Comparison of ENCODE assay signal across 23 cellular contexts in genomic region chr14:31283153-31283552, GRCh38.
DNase-seq lines count a peak whose midpoint lies in the region; ATAC-seq and TF ChIP-seq lines count a peak whose summit lies in the region.
"Had no signal": no experiment of that assay in that cellular context is flagged by ENCODE, and none has a peak within 500 bp of the region (broad histone marks: within the 10 kb centered on the region; RNA-seq: fewer than 3 reads in every experiment).

No MANE protein-coding gene starts in this region.

- H4K20me1 ChIP-seq in Loucy (ENCODE audit: insufficient read depth, low read length, poor library complexity, severe bottlenecking): no peaks in the 10 kb centered on the region
- H4K20me1 ChIP-seq: BLaER1 had no signal

- H3K79me2 ChIP-seq in Loucy (ENCODE audit: insufficient read depth, low read length): no peaks in the 10 kb centered on the region

- DNase-seq in sciatic nerve (ENCODE audit: low spot score) (no peak), immature natural killer cell (no peak)
- no peak for DNase-seq in stimulated activated naive CD8-positive, alpha-beta T cell treated with anti-CD3 and anti-CD28 coated beads, Interleukin-15, amount 100 ng/mL, for 72 hours
- DNase-seq: activated CD4-positive, alpha-beta T cell treated with anti-CD3 and anti-CD28 coated beads for 4 hours; activated CD8-positive, alpha-beta memory T cell treated with anti-CD3 and anti-CD28 coated beads, Interleukin-2, amount 50 U/mL, for 4 hours; activated effector memory CD4-positive, alpha-beta T cell treated with anti-CD3 and anti-CD28 coated beads, Interleukin-2, amount 50 U/mL, for 16 hours; Calu3; erythroblast; gastrocnemius medialis; NCI-H1436 treated with DMSO at 0.1 percent for 48 hours; NCI-H2171; NCI-H69; posterior cingulate gyrus; SHP77 had no signal

- H3K4me2 ChIP-seq in Loucy (ENCODE audit: low read depth, low read length, poor library complexity, severe bottlenecking): no peak overlapping the region
- H3K4me2 ChIP-seq: BLaER1 had no signal

- no peak overlapping the region for H3K27ac Mint-ChIP-seq in immature natural killer cell
- H3K27ac Mint-ChIP-seq in stimulated activated naive CD8-positive, alpha-beta T cell treated with anti-CD3 and anti-CD28 coated beads, Interleukin-15, amount 100 ng/mL, for 72 hours: no peak overlapping the region
- H3K27ac Mint-ChIP-seq: nephron had no signal

- H3K4me3 ChIP-seq in Loucy (ENCODE audit: low read length, poor library complexity, severe bottlenecking): no peak overlapping the region
- H3K4me3 ChIP-seq: BLaER1, cardiac muscle cell, gastrocnemius medialis, HAP-1 had no signal

- no peaks in the 10 kb centered on the region for H3K36me3 Mint-ChIP-seq in immature natural killer cell

- intact Hi-C loops in sciatic nerve (cut with DNase I): no loop called here

- no peak for TF ChIP-seq CTCF in Loucy (conservative IDR thresholded peaks at IDR 0.05; ENCODE audit: low read length)

- ATAC-seq in GM18498 (IDR thresholded peaks at IDR 0.05; ENCODE audit: unreplicated experiment) (peak; percentile 11), GM19395 (IDR thresholded peaks at IDR 0.05; ENCODE audit: unreplicated experiment) (peak; percentile 37), HG02885 (IDR thresholded peaks at IDR 0.05; ENCODE audit: poor library complexity, unreplicated experiment) (peak; percentile 13), HG03097 (IDR thresholded peaks at IDR 0.05; ENCODE audit: low FRiP score, unreplicated experiment) (no peak), sciatic nerve (no peak)
- ATAC-seq in stimulated activated naive CD8-positive, alpha-beta T cell treated with anti-CD3 and anti-CD28 coated beads, Interleukin-15, amount 100 ng/mL, for 72 hours: no peak
- ATAC-seq: gastrocnemius medialis had no signal

- no peak overlapping the region for H3K4me3 Mint-ChIP-seq in immature natural killer cell
- no peak overlapping the region for H3K4me3 Mint-ChIP-seq in stimulated activated naive CD8-positive, alpha-beta T cell treated with anti-CD3 and anti-CD28 coated beads, Interleukin-15, amount 100 ng/mL, for 72 hours
- H3K4me3 Mint-ChIP-seq: nephron had no signal

- H3K9me3 ChIP-seq in Loucy (ENCODE audit: insufficient read depth, low read depth, low read length): peaks cover 6% of the 10 kb centered on the region; the same call in 1 of the 2 replicates
- H3K9me3 ChIP-seq: HAP-1 had no signal

- H3K36me3 ChIP-seq in Loucy (ENCODE audit: insufficient read depth, low read length): no peaks in the 10 kb centered on the region
- H3K36me3 ChIP-seq: BLaER1, cardiac muscle cell, gastrocnemius medialis, HAP-1 had no signal

- no peaks in the 10 kb centered on the region for H3F3A ChIP-seq in Loucy (ENCODE audit: low read depth)

- peaks cover 5% of the 10 kb centered on the region for H3K4me1 ChIP-seq in Loucy (ENCODE audit: insufficient read depth, low read length, poor library complexity, severe bottlenecking)
- H3K4me1 ChIP-seq: BLaER1, gastrocnemius medialis, HAP-1 had no signal

- no peak overlapping the region for H3K9ac ChIP-seq in Loucy (ENCODE audit: low read depth, low read length, poor library complexity, severe bottlenecking)
- H3K9ac ChIP-seq: BLaER1 had no signal

- no peaks in the 10 kb centered on the region for H3K9me2 ChIP-seq in Loucy (replicated peaks; ENCODE audit: low read depth, low read length)

- H3K27me3 Mint-ChIP-seq in immature natural killer cell (ENCODE audit: low read depth in 3 of 3): peaks cover 0 to 4% (median 1%) of the 10 kb centered on the region in 3 donors
- H3K27me3 Mint-ChIP-seq in stimulated activated naive CD8-positive, alpha-beta T cell treated with anti-CD3 and anti-CD28 coated beads, Interleukin-15, amount 100 ng/mL, for 72 hours: no peaks in the 10 kb centered on the region

- 0 out of 2 replicates have a peak overlapping the region, but pooled peaks have one; percentile 42 for H2AFZ ChIP-seq in Loucy (ENCODE audit: low read length)

- no peaks in the 10 kb centered on the region for H3K27me3 ChIP-seq in Loucy (ENCODE audit: insufficient read depth, low read length, poor library complexity, severe bottlenecking)
- H3K27me3 ChIP-seq: BLaER1, cardiac muscle cell, gastrocnemius medialis had no signal

- H3K9me3 Mint-ChIP-seq in immature natural killer cell: no peaks in the 10 kb centered on the region
- peaks cover 0 to 12% of the 10 kb centered on the region in 2 donors for H3K9me3 Mint-ChIP-seq in stimulated activated naive CD8-positive, alpha-beta T cell treated with anti-CD3 and anti-CD28 coated beads, Interleukin-15, amount 100 ng/mL, for 72 hours

- H3K4me1 Mint-ChIP-seq in immature natural killer cell: peaks cover 0 to 8% of the 10 kb centered on the region in 2 donors
- peaks cover 6% of the 10 kb centered on the region for H3K4me1 Mint-ChIP-seq in stimulated activated naive CD8-positive, alpha-beta T cell treated with anti-CD3 and anti-CD28 coated beads, Interleukin-15, amount 100 ng/mL, for 72 hours

Comparison
In these comparisons a context has a peak if more than half of its experiments do, and no peak if none do; other contexts are left out.
1. ATAC-seq: peak in GM18498 (single experiment), GM19395 (single experiment) and HG02885 (single experiment); none in HG03097 (single experiment), sciatic nerve (single experiment) and stimulated activated naive CD8-positive, alpha-beta T cell treated with anti-CD3 and anti-CD28 coated beads, Interleukin-15, amount 100 ng/mL, for 72 hours (single experiment).